ENCODE assay signal across 8 cellular contexts in genomic region chr1:9539165-9539828, GRCh38. TPM values are rescaled to one million over a fixed set of nuclear protein-coding genes. Genes with fewer than 3 reads are reported as not detected.
DNase-seq lines count a peak whose midpoint lies in the region; ATAC-seq and TF ChIP-seq lines count a peak whose summit lies in the region.

A gene with protein sequence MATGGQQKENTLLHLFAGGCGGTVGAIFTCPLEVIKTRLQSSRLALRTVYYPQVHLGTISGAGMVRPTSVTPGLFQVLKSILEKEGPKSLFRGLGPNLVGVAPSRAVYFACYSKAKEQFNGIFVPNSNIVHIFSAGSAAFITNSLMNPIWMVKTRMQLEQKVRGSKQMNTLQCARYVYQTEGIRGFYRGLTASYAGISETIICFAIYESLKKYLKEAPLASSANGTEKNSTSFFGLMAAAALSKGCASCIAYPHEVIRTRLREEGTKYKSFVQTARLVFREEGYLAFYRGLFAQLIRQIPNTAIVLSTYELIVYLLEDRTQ (plus strand): TSS chr1:9539465. CDS start chr1:9539692, 227 bp downstream.

- H3K27me3 Mint-ChIP-seq in activated T-cell treated with anti-CD3 and anti-CD28 coated beads, Interleukin-2, amount 50 U/mL, for 24 hours, result no peaks in the 10 kb centered on the region

- peak within 1 kb of the TSS; percentile 94 for H3K4me3 Mint-ChIP-seq in activated T-cell treated with anti-CD3 and anti-CD28 coated beads, Interleukin-2, amount 50 U/mL, for 24 hours

- peak within 1 kb of the TSS; percentile 67 for H3K9ac ChIP-seq in PC-3 (ENCODE audit: low read length)
- peak within 1 kb of the TSS; percentile 53 for H3K9ac ChIP-seq in muscle layer of colon (ENCODE audit: low read length)

- intact Hi-C loops in PC-3 (cut with micrococcal nuclease), result loop anchor here (5.0 kb wide), 1 partner anchor 33 kb away; no protein-coding TSS in a partner anchor

- H3K27ac ChIP-seq in PC-3 (ENCODE audit: low read length) (no peak within 1 kb of the TSS), muscle layer of colon (ENCODE audit: low read depth, low read length) (peak within 1 kb of the TSS; percentile 72)

- peaks cover 36% of the 10 kb centered on the region for H3K4me1 Mint-ChIP-seq in activated T-cell treated with anti-CD3 and anti-CD28 coated beads, Interleukin-2, amount 50 U/mL, for 24 hours (ENCODE audit: low read depth)

- H3K27me3 ChIP-seq in PC-3 (ENCODE audit: low read length) (no peaks in the 10 kb centered on the region), muscle layer of colon (ENCODE audit: control insufficient read depth in 1 of 2, insufficient read depth in 2 of 2, low read length in 2 of 2) (no peaks in the 10 kb centered on the region)

- H3F3A ChIP-seq in PC-3 (ENCODE audit: low read length, unreplicated experiment), result no peaks in the 10 kb centered on the region

- DNase-seq in DMS53 (lab: John Stamatoyannopoulos, UW) (peak; percentile 99), PC-3 (peak; percentile 97)
- DNase-seq in Jurkat, Clone E6-1 (ENCODE audit: low read depth, low spot score), result peak; percentile 92
- DNase-seq in activated T-cell treated with anti-CD3 and anti-CD28 coated beads, Interleukin-2, amount 50 U/mL, for 24 hours, result peak; percentile 99
- DNase-seq in stimulated activated CD8-positive, alpha-beta memory T cell treated with anti-CD3 and anti-CD28 coated beads, Interleukin-7, amount 100 ng/mL, for 1 hour (ENCODE audit: low read depth in 2 of 2), result peak; percentile 97 to 98

- POLR2A ChIA-PET in PC-3 (lab: Charles Lee; ENCODE audit: unreplicated experiment), result interaction anchor here (0.6 to 0.7 kb wide), 2 partner anchors 89 to 404 kb away, joined by 3 read pairs; partner anchors contain the start of genes LZIC and NMNAT1

- no peaks in the 10 kb centered on the region for H3K9me3 ChIP-seq in PC-3 (ENCODE audit: low read length)
- H3K9me3 ChIP-seq in muscle layer of colon (ENCODE audit: low read length), result no peaks in the 10 kb centered on the region

- peak within 1 kb of the TSS; percentile 75 for H3K4me3 ChIP-seq in Jurkat, Clone E6-1 (ENCODE audit: low read length)
- H3K4me3 ChIP-seq in PC-3 (ENCODE audit: low read length) (peak within 1 kb of the TSS; percentile 85), muscle layer of colon (ENCODE audit: low read depth in 1 of 2, low read length in 2 of 2) (peak within 1 kb of the TSS; percentile 65 to 76)

- no TSS peak for BruUV-seq in PC-3 (replicated peaks; lab: Mats Ljungman, UMichigan)

- H3K27ac Mint-ChIP-seq in activated T-cell treated with anti-CD3 and anti-CD28 coated beads, Interleukin-2, amount 50 U/mL, for 24 hours, result peak within 1 kb of the TSS; percentile 91

- CTCF ChIA-PET in PC-3 (lab: Charles Lee), result no interaction called here

- ATAC-seq in GM21717 (IDR thresholded peaks at IDR 0.05; ENCODE audit: unreplicated experiment) (peak; percentile 93), PC-3 (peak; percentile 93), esophagus mucosa (peak; percentile 100)

- peak within 1 kb of the TSS; percentile 65 for H2AFZ ChIP-seq in PC-3 (ENCODE audit: low read length)

- H3K9me2 ChIP-seq in PC-3 (replicated peaks; ENCODE audit: low read length), result no peaks in the 10 kb centered on the region

- peaks cover 45% of the 10 kb centered on the region for H3K79me2 ChIP-seq in PC-3 (ENCODE audit: low read length)

- H3K36me3 Mint-ChIP-seq in activated T-cell treated with anti-CD3 and anti-CD28 coated beads, Interleukin-2, amount 50 U/mL, for 24 hours (ENCODE audit: low read depth), result peaks cover 25% of the 10 kb centered on the region

- H3K36me3 ChIP-seq in PC-3 (ENCODE audit: low read depth, low read length) (no peaks in the 10 kb centered on the region), muscle layer of colon (ENCODE audit: insufficient read depth, low read length) (no peaks in the 10 kb centered on the region)

- H3K9me3 Mint-ChIP-seq in activated T-cell treated with anti-CD3 and anti-CD28 coated beads, Interleukin-2, amount 50 U/mL, for 24 hours, result no peaks in the 10 kb centered on the region

- no peak for TF ChIP-seq CTCF in PC-3 (conservative IDR thresholded peaks at IDR 0.05; ENCODE audit: low read depth, low read length)

- H3K4me2 ChIP-seq in PC-3 (ENCODE audit: low read length), result peak within 1 kb of the TSS; percentile 93

- peaks cover 24% of the 10 kb centered on the region for H3K4me1 ChIP-seq in PC-3 (ENCODE audit: insufficient read depth, low read length)
- peaks cover 14% of the 10 kb centered on the region for H3K4me1 ChIP-seq in muscle layer of colon (ENCODE audit: insufficient read depth, low read length)

- H4K20me1 ChIP-seq in PC-3 (ENCODE audit: low read length), result peaks cover 7% of the 10 kb centered on the region; the same call in 1 of the 2 replicates

RNA-seq across cellular contexts. Expression of the gene that starts here (rescaled TPM):
- 7.4 TPM for polyA plus RNA-seq in Jurkat, Clone E6-1 (2012; ENCODE audit: insufficient read depth, insufficient read length)
- total RNA-seq in PC-3 (2014; rRNA removed) (11.8 and 14.5 TPM in 2 replicates), esophagus mucosa (3.6 TPM)
